ENCODE assay signal across 8 cellular contexts in the genomic region with DNA sequence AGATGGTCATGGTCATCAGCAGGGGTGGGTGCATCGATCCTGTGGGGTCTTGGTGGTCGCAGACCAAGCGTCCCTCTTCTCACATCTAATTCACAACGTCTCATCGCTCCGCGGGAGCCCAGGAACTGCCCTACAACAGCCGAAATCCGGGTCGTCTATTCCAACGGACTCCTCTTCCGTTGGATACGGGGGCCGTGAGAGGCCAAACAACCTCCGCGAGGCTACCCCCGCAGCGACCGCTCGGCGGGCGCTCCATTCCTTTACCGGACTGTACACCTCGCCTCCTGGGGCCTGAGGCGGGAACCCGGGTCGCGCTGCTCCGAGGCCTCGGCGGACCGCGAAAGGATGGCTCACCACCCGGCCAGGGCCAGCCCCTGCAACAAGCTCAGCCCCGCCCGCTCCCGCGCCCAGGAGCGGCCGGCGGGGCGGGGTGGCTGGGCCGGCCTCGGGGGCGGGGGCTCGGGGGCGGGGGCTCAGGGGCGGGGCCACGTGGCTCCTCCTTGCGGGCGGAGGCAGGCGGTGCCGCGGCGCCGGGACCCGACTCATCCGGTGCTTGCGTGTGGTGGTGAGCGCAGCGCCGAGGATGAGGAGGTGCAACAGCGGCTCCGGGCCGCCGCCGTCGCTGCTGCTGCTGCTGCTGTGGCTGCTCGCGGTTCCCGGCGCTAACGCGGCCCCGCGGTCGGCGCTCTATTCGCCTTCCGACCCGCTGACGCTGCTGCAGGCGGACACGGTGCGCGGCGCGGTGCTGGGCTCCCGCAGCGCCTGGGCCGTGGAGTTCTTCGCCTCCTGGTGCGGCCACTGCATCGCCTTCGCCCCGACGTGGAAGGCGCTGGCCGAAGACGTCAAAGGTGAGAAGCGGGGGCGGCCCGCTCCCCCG. TPM values are rescaled to one million over a fixed set of nuclear protein-coding genes. Genes with fewer than 3 reads are reported as not detected.
DNase-seq lines count a peak whose midpoint lies in the region; ATAC-seq and TF ChIP-seq lines count a peak whose summit lies in the region.

A gene with protein sequence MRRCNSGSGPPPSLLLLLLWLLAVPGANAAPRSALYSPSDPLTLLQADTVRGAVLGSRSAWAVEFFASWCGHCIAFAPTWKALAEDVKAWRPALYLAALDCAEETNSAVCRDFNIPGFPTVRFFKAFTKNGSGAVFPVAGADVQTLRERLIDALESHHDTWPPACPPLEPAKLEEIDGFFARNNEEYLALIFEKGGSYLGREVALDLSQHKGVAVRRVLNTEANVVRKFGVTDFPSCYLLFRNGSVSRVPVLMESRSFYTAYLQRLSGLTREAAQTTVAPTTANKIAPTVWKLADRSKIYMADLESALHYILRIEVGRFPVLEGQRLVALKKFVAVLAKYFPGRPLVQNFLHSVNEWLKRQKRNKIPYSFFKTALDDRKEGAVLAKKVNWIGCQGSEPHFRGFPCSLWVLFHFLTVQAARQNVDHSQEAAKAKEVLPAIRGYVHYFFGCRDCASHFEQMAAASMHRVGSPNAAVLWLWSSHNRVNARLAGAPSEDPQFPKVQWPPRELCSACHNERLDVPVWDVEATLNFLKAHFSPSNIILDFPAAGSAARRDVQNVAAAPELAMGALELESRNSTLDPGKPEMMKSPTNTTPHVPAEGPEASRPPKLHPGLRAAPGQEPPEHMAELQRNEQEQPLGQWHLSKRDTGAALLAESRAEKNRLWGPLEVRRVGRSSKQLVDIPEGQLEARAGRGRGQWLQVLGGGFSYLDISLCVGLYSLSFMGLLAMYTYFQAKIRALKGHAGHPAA (plus strand): TSS at position 545 of the 877 bp plus-strand sequence. CDS start 39 bp downstream, at position 584.

- H3K27ac ChIP-seq in thoracic aorta, result peak within 1 kb of the TSS; percentile 69 to 84

- POLR2A ChIA-PET in GM10248 (lab: Yijun Ruan, JAX), result interaction anchor here (0.6 to 0.8 kb wide), 4 partner anchors 11 to 346 kb away, joined by 3 to 4 read pairs (median 3); no protein-coding TSS in a partner anchor

- H3K27me3 Mint-ChIP-seq in HFFc6 (ENCODE audit: insufficient read depth) (no peaks in the 10 kb centered on the region; the same call in none of the 2 replicates), osteocyte (ENCODE audit: unreplicated experiment) (no peaks in the 10 kb centered on the region)
- H3K27me3 Mint-ChIP-seq in activated naive CD8-positive, alpha-beta T cell, result no peaks in the 10 kb centered on the region

- H3K27ac Mint-ChIP-seq in HFFc6 (peak within 1 kb of the TSS; percentile 91), osteocyte (ENCODE audit: unreplicated experiment) (peak within 1 kb of the TSS; percentile 91)
- peak within 1 kb of the TSS; percentile 89 for H3K27ac Mint-ChIP-seq in activated naive CD8-positive, alpha-beta T cell

- DNase-seq in GM10248 (ENCODE audit: extremely low spot score), result peak; percentile 100
- peak; percentile 84 for DNase-seq in HFFc6
- DNase-seq in NB4 (ENCODE audit: low read depth), result peak; percentile 90
- DNase-seq in SKM-1 treated with dmso at 0.1 percent for 144 hours (lab: John Stamatoyannopoulos, UW; ENCODE audit: unreplicated experiment), result peak; percentile 94
- DNase-seq in glomerular visceral epithelial cell (ENCODE audit: extremely low spot score), result peak; percentile 94
- peak; percentile 95 for DNase-seq in osteocyte (ENCODE audit: extremely low spot score, unreplicated experiment)
- DNase-seq in thoracic aorta (ENCODE audit: low spot score), result peak; percentile 47

- TF ChIP-seq CTCF in GM10248 (IDR thresholded peaks at IDR 0.05; ENCODE audit: control extremely low read depth, extremely low read depth, low read depth, missing control alignments) (no peak), HFFc6 (IDR thresholded peaks at IDR 0.05) (peak; percentile 62), NB4 (IDR thresholded peaks at IDR 0.05; ENCODE audit: low read depth, low read length) (no peak), osteocyte (IDR thresholded peaks at IDR 0.05) (peak; percentile 39), thoracic aorta (IDR thresholded peaks at IDR 0.05) (no peak)

- peak; percentile 76 for TF ChIP-seq POLR2A in NB4 (IDR thresholded peaks at IDR 0.05; ENCODE audit: extremely low read depth, insufficient read length)

- peaks cover 18 to 36% of the 10 kb centered on the region in 2 donors for H3K4me1 ChIP-seq in thoracic aorta (ENCODE audit: control insufficient read depth in 1 of 2, low read depth in 2 of 2)

- peak within 1 kb of the TSS; percentile 93 for H3K4me3 ChIP-seq in NB4 (ENCODE audit: low read depth, low read length)
- peak within 1 kb of the TSS; percentile 83 for H3K4me3 ChIP-seq in thoracic aorta

- peak; percentile 86 for ATAC-seq in thoracic aorta (ENCODE audit: insufficient number of reproducible peaks, low FRiP score, low read depth)

- H3K27me3 ChIP-seq in thoracic aorta (replicated peaks; ENCODE audit: insufficient read depth), result no peaks in the 10 kb centered on the region

- H3K36me3 Mint-ChIP-seq in HFFc6 (ENCODE audit: low read depth) (peaks cover 23% of the 10 kb centered on the region; the same call in 1 of the 2 replicates), osteocyte (ENCODE audit: unreplicated experiment) (no peaks in the 10 kb centered on the region)
- no peaks in the 10 kb centered on the region for H3K36me3 Mint-ChIP-seq in activated naive CD8-positive, alpha-beta T cell

- CTCF ChIA-PET in GM10248 (lab: Yijun Ruan, JAX), result interaction anchor here (0.8 to 7.9 kb wide), 4 partner anchors 9 to 25 kb away, joined by 3 to 47 read pairs (median 10); no protein-coding TSS in a partner anchor

- H3K4me3 Mint-ChIP-seq in HFFc6 (peak within 1 kb of the TSS; percentile 96), osteocyte (ENCODE audit: unreplicated experiment) (peak within 1 kb of the TSS; percentile 92)
- H3K4me3 Mint-ChIP-seq in activated naive CD8-positive, alpha-beta T cell, result peak within 1 kb of the TSS; percentile 93

- H3K4me1 Mint-ChIP-seq in HFFc6 (ENCODE audit: low read depth) (peaks cover 85% of the 10 kb centered on the region), osteocyte (ENCODE audit: unreplicated experiment) (peaks cover 53% of the 10 kb centered on the region)
- peaks cover 31% of the 10 kb centered on the region for H3K4me1 Mint-ChIP-seq in activated naive CD8-positive, alpha-beta T cell (ENCODE audit: low read depth)

- no peaks in the 10 kb centered on the region for H3K9me3 ChIP-seq in thoracic aorta

- H3K9me3 Mint-ChIP-seq in HFFc6, result no peaks in the 10 kb centered on the region
- H3K9me3 Mint-ChIP-seq in activated naive CD8-positive, alpha-beta T cell (ENCODE audit: low read depth), result no peaks in the 10 kb centered on the region
- no peaks in the 10 kb centered on the region for H3K9me3 Mint-ChIP-seq in osteocyte (ENCODE audit: unreplicated experiment)

- H3K36me3 ChIP-seq in thoracic aorta, result no peaks in the 10 kb centered on the region

RNA-seq across cellular contexts. Expression of the gene that starts here (rescaled TPM):
- total RNA-seq in HFFc6 (2021; fragmentation: NEBNext Ultra II Directional; extraction: Animal tissue kit (Norgen Biotek cat#: 25700)), result 100 to 1,000 TPM; 321 to 467 (median 352) TPM
- total RNA-seq in osteocyte (152 and 162 TPM in 2 replicates), thoracic aorta (100 to 1,000 TPM in 1 of 2 donors, 10 to 100 TPM in 1; 82.4 to 168 TPM)

Comparison
In these comparisons a context has a peak if more than half of its experiments do, and no peak if none do; other contexts are left out.
1. Peak in every context shown above with its lines: DNase-seq, ATAC-seq, H3K4me3 ChIP-seq and H3K27ac ChIP-seq.
2. DNase-seq: peak in every context shown above with its lines; median percentile 100 in GM10248; 95 in osteocyte; 94 in SKM-1 treated with dmso at 0.1 percent for 144 hours; 94 in glomerular visceral epithelial cell; 90 in NB4; 84 in HFFc6; 47 in thoracic aorta.
3. CTCF ChIP-seq: peak in HFFc6 (single experiment) and osteocyte (single experiment); none in GM10248 (single experiment), NB4 (single experiment) and thoracic aorta (single experiment).